In genomic region chr1:192657760-192658159, GRCh38 we compare ENCODE assay signal across 31 cellular contexts. TPM values are rescaled to one million over a fixed set of nuclear protein-coding genes. Genes with fewer than 3 reads are reported as not detected.
"Had no signal": no experiment of that assay in that cellular context is flagged by ENCODE, and none has a peak within 500 bp of the region (broad histone marks: within the 10 kb centered on the region; RNA-seq: fewer than 3 reads in every experiment).

No MANE protein-coding gene starts in this region.

- H3K27me3 ChIP-seq: breast epithelium, MG63, SJSA1 had no signal

- H3K4me3 ChIP-seq: breast epithelium, MG63, SJSA1 had no signal

- ATAC-seq: PC-3, T-cell had no signal

- H3K4me1 ChIP-seq: breast epithelium, SJSA1 had no signal

- H3K27ac ChIP-seq: breast epithelium, SJSA1, VCaP had no signal

- DNase-seq: activated CD4-positive, alpha-beta memory T cell treated with anti-CD3 and anti-CD28 coated beads for 36 hours; activated CD4-positive, alpha-beta T cell treated with anti-CD3 and anti-CD28 coated beads, Interleukin-2, amount 10 ng/mL, durations not matched to agents 7 days and 5 days; activated CD4-positive, CD25-positive, alpha-beta regulatory T cell; activated CD8-positive, alpha-beta memory T cell treated with anti-CD3 and anti-CD28 coated beads for 24 hours; activated gamma-delta T cell treated with Interleukin-2 at 50 U/mL for 16 hours; activated naive CD4-positive, alpha-beta T cell treated with anti-CD3 and anti-CD28 coated beads, Interleukin-2, amount 10 ng/mL, durations not matched to agents 7 days and 5 days; activated naive CD8-positive, alpha-beta T cell treated with anti-CD3 and anti-CD28 coated beads for 36 hours; activated T-cell treated with anti-CD3 and anti-CD28 coated beads for 4 hours; activated T-cell treated with anti-CD3 and anti-CD28 coated beads, Interleukin-2, amount 50 U/mL, for 48 hours; anterior cingulate cortex; central memory CD4-positive, alpha-beta T cell; MG63; MV-4-11; NCI-H1105; NCI-H1436; NCI-H1694 treated with DMSO at 0.1 percent for 48 hours; NCI-H2029 treated with DMSO at 0.1 percent for 48 hours; NCI-H510A treated with DMSO at 0.1 percent for 48 hours; NCI-H69; PC-3; SHP77; T-cell; T-helper 2 cell; T1000 had no signal

- FAIRE-seq: RCC 7860, TTC549 had no signal

- H3K36me3 ChIP-seq: breast epithelium, MG63, SJSA1 had no signal

- H3K9me3 ChIP-seq: breast epithelium, MG63, SJSA1 had no signal

RNA-seq across cellular contexts. Expression of gene RGS13, which starts 21.8 kb away (rescaled TPM):
- total RNA-seq: activated CD4-positive, alpha-beta memory T cell treated with anti-CD3 and anti-CD28 coated beads for 36 hours; activated CD4-positive, alpha-beta T cell treated with anti-CD3 and anti-CD28 coated beads, Interleukin-2, amount 10 ng/mL, durations not matched to agents 7 days and 5 days; activated naive CD8-positive, alpha-beta T cell treated with anti-CD3 and anti-CD28 coated beads for 36 hours; activated T-helper 2 cell treated with anti-CD3 and anti-CD28 coated beads, Interferon-gamma antibody, Interleukin-2, Interleukin-4, amounts not matched to agents 10 μg/mL and 5 μg/mL and 100 μg/mL, durations not matched to agents 14 hours and 24 hours and 36 hours; chondrocyte; SJSA1 had no signal
